ENCODE assay signal across 1 cellular context in genomic region chr15:92903956-92904831, GRCh38.
TF ChIP-seq lines count a peak whose summit lies in the region.

No MANE protein-coding gene starts in this region.

TF ChIP-seq in K562, 482 proteins besides CTCF, POLR2A, EP300 and RAD21 (continued from another document and continues in another):
- TF ChIP-seq CEBPZ (IDR thresholded peaks at IDR 0.05; ENCODE audit: borderline replicate concordance, low read depth, low read length), result no peak
- TF ChIP-seq EWSR1 (IDR thresholded peaks at IDR 0.05; ENCODE audit: borderline replicate concordance, low read depth, partially characterized antibody), result no peak
- no peak for TF ChIP-seq TSC22D4 (tag; IDR thresholded peaks at IDR 0.05)
- no peak for TF ChIP-seq MAFG (tag; conservative IDR thresholded peaks at IDR 0.05)
- TF ChIP-seq, protein P1, sequence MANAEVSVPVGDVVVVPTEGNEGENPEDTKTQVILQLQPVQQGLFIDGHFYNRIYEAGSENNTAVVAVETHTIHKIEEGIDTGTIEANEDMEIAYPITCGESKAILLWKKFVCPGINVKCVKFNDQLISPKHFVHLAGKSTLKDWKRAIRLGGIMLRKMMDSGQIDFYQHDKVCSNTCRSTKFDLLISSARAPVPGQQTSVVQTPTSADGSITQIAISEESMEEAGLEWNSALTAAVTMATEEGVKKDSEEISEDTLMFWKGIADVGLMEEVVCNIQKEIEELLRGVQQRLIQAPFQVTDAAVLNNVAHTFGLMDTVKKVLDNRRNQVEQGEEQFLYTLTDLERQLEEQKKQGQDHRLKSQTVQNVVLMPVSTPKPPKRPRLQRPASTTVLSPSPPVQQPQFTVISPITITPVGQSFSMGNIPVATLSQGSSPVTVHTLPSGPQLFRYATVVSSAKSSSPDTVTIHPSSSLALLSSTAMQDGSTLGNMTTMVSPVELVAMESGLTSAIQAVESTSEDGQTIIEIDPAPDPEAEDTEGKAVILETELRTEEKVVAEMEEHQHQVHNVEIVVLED (CRISPR knock-in tag; IDR thresholded peaks at IDR 0.05), result peak; percentile 96
- TF ChIP-seq, protein P2, sequence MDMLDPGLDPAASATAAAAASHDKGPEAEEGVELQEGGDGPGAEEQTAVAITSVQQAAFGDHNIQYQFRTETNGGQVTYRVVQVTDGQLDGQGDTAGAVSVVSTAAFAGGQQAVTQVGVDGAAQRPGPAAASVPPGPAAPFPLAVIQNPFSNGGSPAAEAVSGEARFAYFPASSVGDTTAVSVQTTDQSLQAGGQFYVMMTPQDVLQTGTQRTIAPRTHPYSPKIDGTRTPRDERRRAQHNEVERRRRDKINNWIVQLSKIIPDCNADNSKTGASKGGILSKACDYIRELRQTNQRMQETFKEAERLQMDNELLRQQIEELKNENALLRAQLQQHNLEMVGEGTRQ (CRISPR knock-in tag; IDR thresholded peaks at IDR 0.05), result no peak
- peak; percentile 52 for TF ChIP-seq NBN (IDR thresholded peaks at IDR 0.05; ENCODE audit: low read depth)
- TF ChIP-seq NR4A1 (CRISPR knock-in tag; IDR thresholded peaks at IDR 0.05), result 0 out of 2 replicates have a peak, but pooled peaks have one; percentile 55
- peak; percentile 90 for TF ChIP-seq NR4A1 (tag; IDR thresholded peaks at IDR 0.05)
- peak; percentile 68; the same call in 1 of the 2 replicates for TF ChIP-seq ZNF239 (CRISPR knock-in tag; IDR thresholded peaks at IDR 0.05)
- no peak for TF ChIP-seq SMC3 (conservative IDR thresholded peaks at IDR 0.05; ENCODE audit: insufficient read depth, low read depth, low read length)
- no peak for TF ChIP-seq TFAM (CRISPR knock-in tag; conservative IDR thresholded peaks at IDR 0.05)
- no peak for TF ChIP-seq NFIX (CRISPR knock-in tag; IDR thresholded peaks at IDR 0.05; ENCODE audit: low read depth)
- TF ChIP-seq FIP1L1 (IDR thresholded peaks at IDR 0.05; ENCODE audit: low read depth, low read length, poor library complexity, severe bottlenecking), result peak; percentile 97
- no peak for TF ChIP-seq MBD1 (CRISPR knock-in tag; IDR thresholded peaks at IDR 0.05)
- no peak for TF ChIP-seq MTF1 (CRISPR knock-in tag; IDR thresholded peaks at IDR 0.05; ENCODE audit: borderline replicate concordance)
- TF ChIP-seq PRMT5 (CRISPR knock-in tag; IDR thresholded peaks at IDR 0.05), result no peak
- TF ChIP-seq E2F8 (IDR thresholded peaks at IDR 0.05; ENCODE audit: low read depth, partially characterized antibody), result peak; percentile 86
- peak; percentile 55; the same call in 1 of the 2 replicates for TF ChIP-seq ZNF449 (CRISPR knock-in tag; IDR thresholded peaks at IDR 0.05)
- TF ChIP-seq KLF1 (tag; IDR thresholded peaks at IDR 0.05), result 0 out of 2 replicates have a peak, but pooled peaks have one; percentile 60
- peak; percentile 42; the same call in 1 of the 2 replicates for TF ChIP-seq PHF8 (IDR thresholded peaks at IDR 0.05; ENCODE audit: borderline replicate concordance, low read length)
- TF ChIP-seq EZH2 (IDR thresholded peaks at IDR 0.05; ENCODE audit: borderline replicate concordance, low read depth, low read length), result no peak
- TF ChIP-seq, protein P3, sequence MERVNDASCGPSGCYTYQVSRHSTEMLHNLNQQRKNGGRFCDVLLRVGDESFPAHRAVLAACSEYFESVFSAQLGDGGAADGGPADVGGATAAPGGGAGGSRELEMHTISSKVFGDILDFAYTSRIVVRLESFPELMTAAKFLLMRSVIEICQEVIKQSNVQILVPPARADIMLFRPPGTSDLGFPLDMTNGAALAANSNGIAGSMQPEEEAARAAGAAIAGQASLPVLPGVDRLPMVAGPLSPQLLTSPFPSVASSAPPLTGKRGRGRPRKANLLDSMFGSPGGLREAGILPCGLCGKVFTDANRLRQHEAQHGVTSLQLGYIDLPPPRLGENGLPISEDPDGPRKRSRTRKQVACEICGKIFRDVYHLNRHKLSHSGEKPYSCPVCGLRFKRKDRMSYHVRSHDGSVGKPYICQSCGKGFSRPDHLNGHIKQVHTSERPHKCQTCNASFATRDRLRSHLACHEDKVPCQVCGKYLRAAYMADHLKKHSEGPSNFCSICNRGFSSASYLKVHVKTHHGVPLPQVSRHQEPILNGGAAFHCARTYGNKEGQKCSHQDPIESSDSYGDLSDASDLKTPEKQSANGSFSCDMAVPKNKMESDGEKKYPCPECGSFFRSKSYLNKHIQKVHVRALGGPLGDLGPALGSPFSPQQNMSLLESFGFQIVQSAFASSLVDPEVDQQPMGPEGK (CRISPR knock-in tag; IDR thresholded peaks at IDR 0.05; ENCODE audit: borderline replicate concordance), result no peak
- no peak for TF ChIP-seq HMG20B (CRISPR knock-in tag; IDR thresholded peaks at IDR 0.05)
- peak; percentile 98 for TF ChIP-seq CREM (IDR thresholded peaks at IDR 0.05; ENCODE audit: low read depth)
- no peak for TF ChIP-seq MAFF (IDR thresholded peaks at IDR 0.05; ENCODE audit: low read length)
- TF ChIP-seq KDM1A (IDR thresholded peaks at IDR 0.05), result peak in 1 of 2 experiments; percentile 65; a peak in 1 of 4 replicates
- TF ChIP-seq ATF1 (CRISPR knock-in tag; IDR thresholded peaks at IDR 0.05), result no peak; the same call in 1 of the 2 replicates
- TF ChIP-seq ATF1 (tag; IDR thresholded peaks at IDR 0.05), result peak; percentile 100
- peak; percentile 47; the same call in 1 of the 2 replicates for TF ChIP-seq ZFX (CRISPR knock-in tag; IDR thresholded peaks at IDR 0.05)
- no peak for TF ChIP-seq ZNF347 (CRISPR knock-in tag; IDR thresholded peaks at IDR 0.05; ENCODE audit: low read depth)
- TF ChIP-seq JUN (IDR thresholded peaks at IDR 0.05; ENCODE audit: borderline replicate concordance, low read depth, low read length), result peak; percentile 77
- TF ChIP-seq JUN (CRISPR knock-in tag; IDR thresholded peaks at IDR 0.05; ENCODE audit: borderline replicate concordance), result no peak
- no peak for TF ChIP-seq ZNF79 (CRISPR knock-in tag; IDR thresholded peaks at IDR 0.05; ENCODE audit: low read depth)
- TF ChIP-seq RBBP5 (IDR thresholded peaks at IDR 0.05; ENCODE audit: borderline replicate concordance, insufficient read depth, low read length, poor library complexity, severe bottlenecking), result peak; percentile 59
- TF ChIP-seq DPF2 (IDR thresholded peaks at IDR 0.05), result no peak
- TF ChIP-seq KAT2B (IDR thresholded peaks at IDR 0.05; ENCODE audit: low read depth, low read length), result no peak
- no peak for TF ChIP-seq BRD4 (IDR thresholded peaks at IDR 0.05)
- TF ChIP-seq SRF (CRISPR knock-in tag; IDR thresholded peaks at IDR 0.05), result peak; percentile 48 to 84; a peak in 3 of 4 replicates
- 0 out of 2 replicates have a peak, but pooled peaks have one; percentile 41 for TF ChIP-seq ZKSCAN1 (IDR thresholded peaks at IDR 0.05; ENCODE audit: low read depth, low read length)
- TF ChIP-seq RAD51 (IDR thresholded peaks at IDR 0.05; ENCODE audit: borderline replicate concordance, low read depth), result 0 out of 2 replicates have a peak, but pooled peaks have one; percentile 20
- TF ChIP-seq NCOR1 (IDR thresholded peaks at IDR 0.05), result peak; percentile 62
- TF ChIP-seq ZNF174 (CRISPR knock-in tag; IDR thresholded peaks at IDR 0.05), result no peak
- TF ChIP-seq, protein P4, sequence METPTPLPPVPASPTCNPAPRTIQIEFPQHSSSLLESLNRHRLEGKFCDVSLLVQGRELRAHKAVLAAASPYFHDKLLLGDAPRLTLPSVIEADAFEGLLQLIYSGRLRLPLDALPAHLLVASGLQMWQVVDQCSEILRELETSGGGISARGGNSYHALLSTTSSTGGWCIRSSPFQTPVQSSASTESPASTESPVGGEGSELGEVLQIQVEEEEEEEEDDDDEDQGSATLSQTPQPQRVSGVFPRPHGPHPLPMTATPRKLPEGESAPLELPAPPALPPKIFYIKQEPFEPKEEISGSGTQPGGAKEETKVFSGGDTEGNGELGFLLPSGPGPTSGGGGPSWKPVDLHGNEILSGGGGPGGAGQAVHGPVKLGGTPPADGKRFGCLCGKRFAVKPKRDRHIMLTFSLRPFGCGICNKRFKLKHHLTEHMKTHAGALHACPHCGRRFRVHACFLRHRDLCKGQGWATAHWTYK (CRISPR knock-in tag; IDR thresholded peaks at IDR 0.05), result peak; percentile 97
- no peak for TF ChIP-seq MCM7 (IDR thresholded peaks at IDR 0.05)
- peak; percentile 74 for TF ChIP-seq ZNF41 (CRISPR knock-in tag; conservative IDR thresholded peaks at IDR 0.05)
- no peak for TF ChIP-seq SRSF1 (IDR thresholded peaks at IDR 0.05; ENCODE audit: low read depth, low read length)
- TF ChIP-seq, protein P5, sequence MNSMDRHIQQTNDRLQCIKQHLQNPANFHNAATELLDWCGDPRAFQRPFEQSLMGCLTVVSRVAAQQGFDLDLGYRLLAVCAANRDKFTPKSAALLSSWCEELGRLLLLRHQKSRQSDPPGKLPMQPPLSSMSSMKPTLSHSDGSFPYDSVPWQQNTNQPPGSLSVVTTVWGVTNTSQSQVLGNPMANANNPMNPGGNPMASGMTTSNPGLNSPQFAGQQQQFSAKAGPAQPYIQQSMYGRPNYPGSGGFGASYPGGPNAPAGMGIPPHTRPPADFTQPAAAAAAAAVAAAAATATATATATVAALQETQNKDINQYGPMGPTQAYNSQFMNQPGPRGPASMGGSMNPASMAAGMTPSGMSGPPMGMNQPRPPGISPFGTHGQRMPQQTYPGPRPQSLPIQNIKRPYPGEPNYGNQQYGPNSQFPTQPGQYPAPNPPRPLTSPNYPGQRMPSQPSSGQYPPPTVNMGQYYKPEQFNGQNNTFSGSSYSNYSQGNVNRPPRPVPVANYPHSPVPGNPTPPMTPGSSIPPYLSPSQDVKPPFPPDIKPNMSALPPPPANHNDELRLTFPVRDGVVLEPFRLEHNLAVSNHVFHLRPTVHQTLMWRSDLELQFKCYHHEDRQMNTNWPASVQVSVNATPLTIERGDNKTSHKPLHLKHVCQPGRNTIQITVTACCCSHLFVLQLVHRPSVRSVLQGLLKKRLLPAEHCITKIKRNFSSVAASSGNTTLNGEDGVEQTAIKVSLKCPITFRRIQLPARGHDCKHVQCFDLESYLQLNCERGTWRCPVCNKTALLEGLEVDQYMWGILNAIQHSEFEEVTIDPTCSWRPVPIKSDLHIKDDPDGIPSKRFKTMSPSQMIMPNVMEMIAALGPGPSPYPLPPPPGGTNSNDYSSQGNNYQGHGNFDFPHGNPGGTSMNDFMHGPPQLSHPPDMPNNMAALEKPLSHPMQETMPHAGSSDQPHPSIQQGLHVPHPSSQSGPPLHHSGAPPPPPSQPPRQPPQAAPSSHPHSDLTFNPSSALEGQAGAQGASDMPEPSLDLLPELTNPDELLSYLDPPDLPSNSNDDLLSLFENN (IDR thresholded peaks at IDR 0.05; ENCODE audit: low read depth in 2 of 2, low read length in 2 of 2), result peak in 1 of 2 experiments; percentile 47; a peak in 2 of 4 replicates
- TF ChIP-seq SP1 (CRISPR knock-in tag; IDR thresholded peaks at IDR 0.05), result peak; percentile 98
